Comparison of ENCODE assay signal across 22 cellular contexts in genomic region chr21:25586242-25586805, GRCh38. TPM values are rescaled to one million over a fixed set of nuclear protein-coding genes. Genes with fewer than 3 reads are reported as not detected.
"Had no signal": no experiment of that assay in that cellular context is flagged by ENCODE, and none has a peak within 500 bp of the region (broad histone marks: within the 10 kb centered on the region; RNA-seq: fewer than 3 reads in every experiment).

No MANE protein-coding gene starts in this region.

- H3K4me3 ChIP-seq: left lung, mucosa of descending colon, right atrium auricular region, suprapubic skin had no signal

- H3K27ac Mint-ChIP-seq: activated CD4-positive, alpha-beta T cell treated with anti-CD3 and anti-CD28 coated beads, Interleukin-2, amount 10 ng/mL, durations not matched to agents 24 days and 14 days; dendritic cell treated with granulocyte-macrophage colony-stimulating factor and Interleukin-4, amounts not matched to agents 40 ng/mL and 50 ng/mL, for 4 days; nephron; progenitor cell of endocrine pancreas; type B pancreatic cell had no signal

- ATAC-seq: foreskin keratinocyte, left lung, mucosa of descending colon, T-helper 17 cell had no signal

- H3K4me1 ChIP-seq: foreskin keratinocyte, left lung, right atrium auricular region, suprapubic skin had no signal

- H3K9me3 ChIP-seq: left lung, mucosa of descending colon, right atrium auricular region, suprapubic skin had no signal

- H3K27ac ChIP-seq: brain microvascular endothelial cell, foreskin keratinocyte, left lung, right atrium auricular region, suprapubic skin had no signal

- H3K4me1 Mint-ChIP-seq: nephron had no signal

- H3K27me3 ChIP-seq: brain microvascular endothelial cell, foreskin keratinocyte, left lung, right atrium auricular region, suprapubic skin had no signal

- DNase-seq: activated CD4-positive, alpha-beta T cell treated with anti-CD3 and anti-CD28 coated beads, Interleukin-2, amount 10 ng/mL, durations not matched to agents 24 days and 14 days; activated effector memory CD4-positive, alpha-beta T cell treated with anti-CD3 and anti-CD28 coated beads, Interleukin-2, amount 50 U/mL, for 16 hours; activated naive CD8-positive, alpha-beta T cell treated with anti-CD3 and anti-CD28 coated beads, Interleukin-2, amount 10 ng/mL, durations not matched to agents 7 days and 5 days; anterior cingulate cortex; brain microvascular endothelial cell; effector memory CD4-positive, alpha-beta T cell; foreskin keratinocyte; glutamatergic neuron; hypothalamus; kidney; left lung; mucosa of descending colon; occipital lobe; stimulated activated CD4-positive, alpha-beta T cell treated with anti-CD3 and anti-CD28 coated beads, Interleukin-2, amount 100 ng/mL, for 48 hours; stimulated activated naive CD4-positive, alpha-beta T cell treated with Interleukin-2 at 50 U/mL for 16 hours; T-helper 17 cell had no signal

- H3K4me3 Mint-ChIP-seq: activated CD4-positive, alpha-beta T cell treated with anti-CD3 and anti-CD28 coated beads, Interleukin-2, amount 10 ng/mL, durations not matched to agents 24 days and 14 days; activated naive CD8-positive, alpha-beta T cell treated with anti-CD3 and anti-CD28 coated beads, Interleukin-2, amount 10 ng/mL, durations not matched to agents 7 days and 5 days; dendritic cell treated with granulocyte-macrophage colony-stimulating factor and Interleukin-4, amounts not matched to agents 40 ng/mL and 50 ng/mL, for 4 days; nephron; T-helper 17 cell; type B pancreatic cell had no signal

- H3K27me3 Mint-ChIP-seq: activated CD4-positive, alpha-beta T cell treated with anti-CD3 and anti-CD28 coated beads, Interleukin-2, amount 10 ng/mL, durations not matched to agents 24 days and 14 days; activated naive CD8-positive, alpha-beta T cell treated with anti-CD3 and anti-CD28 coated beads, Interleukin-2, amount 10 ng/mL, durations not matched to agents 7 days and 5 days; dendritic cell treated with granulocyte-macrophage colony-stimulating factor and Interleukin-4, amounts not matched to agents 40 ng/mL and 50 ng/mL, for 4 days; progenitor cell of endocrine pancreas; T-helper 17 cell; type B pancreatic cell had no signal

- H3K9me3 Mint-ChIP-seq: activated CD4-positive, alpha-beta T cell treated with anti-CD3 and anti-CD28 coated beads, Interleukin-2, amount 10 ng/mL, durations not matched to agents 24 days and 14 days; activated naive CD8-positive, alpha-beta T cell treated with anti-CD3 and anti-CD28 coated beads, Interleukin-2, amount 10 ng/mL, durations not matched to agents 7 days and 5 days; dendritic cell treated with granulocyte-macrophage colony-stimulating factor and Interleukin-4, amounts not matched to agents 40 ng/mL and 50 ng/mL, for 4 days; nephron; type B pancreatic cell had no signal

RNA-seq across cellular contexts. Expression of gene JAM2, which starts 52.7 kb away (rescaled TPM):
- total RNA-seq: foreskin keratinocyte had no signal
- polyA plus RNA-seq: foreskin keratinocyte had no signal
